Comparison of ENCODE assay signal across 8 cellular contexts in the genomic region with DNA sequence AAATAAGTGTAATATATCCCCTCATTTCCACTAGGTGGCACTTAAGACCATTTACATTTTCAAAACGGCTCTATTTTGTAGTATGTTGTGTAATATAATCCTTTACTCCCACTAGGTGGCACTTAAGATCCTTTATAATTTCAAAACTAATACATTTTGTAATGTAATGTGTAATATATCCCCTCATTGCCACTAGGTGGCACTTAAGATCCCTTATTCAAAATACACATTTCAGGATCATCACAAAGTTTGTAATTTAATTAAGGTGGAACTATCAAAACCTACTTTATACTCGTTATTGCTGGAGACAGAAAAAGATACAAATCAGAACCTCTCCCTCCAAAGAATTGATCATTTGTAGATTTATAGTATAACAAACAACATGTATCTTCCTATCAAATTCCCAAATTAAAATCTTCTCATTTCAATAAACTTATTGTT.
A peak's percentile ranks its signal among the peaks of the same experiment; 100 is the strongest.
DNase-seq lines count a peak whose midpoint lies in the region; ATAC-seq and TF ChIP-seq lines count a peak whose summit lies in the region.

No MANE protein-coding gene starts in this region.

- BruUV-seq in PC-9 (replicated peaks; lab: Mats Ljungman, UMichigan), result no TSS peak

- no peak overlapping the region for H3K4me3 Mint-ChIP-seq in memory B cell

- no peaks in the 10 kb centered on the region for H3K79me2 ChIP-seq in MM.1S (ENCODE audit: low read length)
- no peaks in the 10 kb centered on the region for H3K79me2 ChIP-seq in PC-9 (ENCODE audit: low read depth)

- H2AFZ ChIP-seq in MM.1S (ENCODE audit: low read length), result no peak overlapping the region
- H2AFZ ChIP-seq in PC-9, result no peak overlapping the region

- ATAC-seq in Right ventricle myocardium inferior (peak; percentile 82), memory B cell (ENCODE audit: low read depth) (peak; percentile 98)

- H3K4me3 ChIP-seq in MM.1S (ENCODE audit: low read length) (no peak overlapping the region), PC-9 (no peak overlapping the region)

- H4K20me1 ChIP-seq in MM.1S (ENCODE audit: insufficient read depth, low read length) (no peaks in the 10 kb centered on the region), PC-9 (ENCODE audit: insufficient read depth) (no peaks in the 10 kb centered on the region)

- intact Hi-C loops in Right ventricle myocardium inferior (cut with DNase I), result loop anchor here (2.0 to 5.0 kb wide), 2 partner anchors 238 to 391 kb away; no protein-coding TSS in a partner anchor
- intact Hi-C loops in cardiac septum (cut with DNase I), result loop anchor here (2.0 to 5.0 kb wide), 3 partner anchors 151 to 391 kb away; no protein-coding TSS in a partner anchor
- intact Hi-C loops in PC-9 (cut with micrococcal nuclease; ENCODE audit: unreplicated experiment), result loop anchor here (1.0 to 10.0 kb wide), 7 partner anchors 189 to 1341 kb away; partner anchors contain the start of gene MSL3

- DNase-seq in Right ventricle myocardium inferior (ENCODE audit: missing footprints) (no peak), cardiac septum (ENCODE audit: low spot score) (no peak), HEK293T (ENCODE audit: extremely low spot score) (peak; percentile 35), MM.1S (peak; percentile 87), PC-9 (peak in 1 of 2 experiments; percentile 76), dermis microvascular lymphatic vessel endothelial cell (ENCODE audit: low read depth in 2 of 2) (peak; percentile 57 to 74), memory B cell (ENCODE audit: low spot score in 2 of 2) (peak in 1 of 2 donors; percentile 40), activated gamma-delta T cell (lab: John Stamatoyannopoulos, UW) (no peak)

- POLR2A ChIA-PET in HEK293T (lab: Yijun Ruan, JAX), result no interaction called here
- POLR2A ChIA-PET in PC-9 (lab: Charles Lee; ENCODE audit: unreplicated experiment), result no interaction called here

- no peaks in the 10 kb centered on the region for H3K36me3 ChIP-seq in MM.1S (replicated peaks; ENCODE audit: insufficient read depth, low read length)
- H3K36me3 ChIP-seq in PC-9 (ENCODE audit: low read depth), result no peaks in the 10 kb centered on the region

- no peak overlapping the region for H3K9ac ChIP-seq in MM.1S (ENCODE audit: low read length)

- H3K36me3 Mint-ChIP-seq in memory B cell, result no peaks in the 10 kb centered on the region

- H3K4me2 ChIP-seq in MM.1S (ENCODE audit: low read depth, low read length), result no peak overlapping the region
- H3K4me2 ChIP-seq in PC-9, result no peak overlapping the region

- H3K27ac ChIP-seq in MM.1S (ENCODE audit: low read length), result no peak overlapping the region
- no peak overlapping the region for H3K27ac ChIP-seq in PC-9

- H3K27me3 ChIP-seq in MM.1S (replicated peaks; ENCODE audit: insufficient read depth, low read length) (no peaks in the 10 kb centered on the region), PC-9 (ENCODE audit: insufficient read depth, low read depth) (no peaks in the 10 kb centered on the region)

- H3K27me3 Mint-ChIP-seq in memory B cell, result peaks cover 1% of the 10 kb centered on the region

- no peak overlapping the region for H3K27ac Mint-ChIP-seq in memory B cell

- H3K4me1 ChIP-seq in MM.1S (ENCODE audit: low read length) (no peaks in the 10 kb centered on the region; the same call in 1 of the 2 replicates), PC-9 (replicated peaks; ENCODE audit: insufficient read depth) (no peaks in the 10 kb centered on the region)

- no peaks in the 10 kb centered on the region for H3K9me3 ChIP-seq in MM.1S (replicated peaks; ENCODE audit: insufficient read depth, low read length)
- no peaks in the 10 kb centered on the region for H3K9me3 ChIP-seq in PC-9 (ENCODE audit: insufficient read depth, low read depth)

- H3K9me2 ChIP-seq in MM.1S (replicated peaks; ENCODE audit: insufficient read depth, low read length) (no peaks in the 10 kb centered on the region), PC-9 (ENCODE audit: insufficient read depth) (no peaks in the 10 kb centered on the region)

- peaks cover 4% of the 10 kb centered on the region for H3K4me1 Mint-ChIP-seq in memory B cell

- TF ChIP-seq CTCF in MM.1S (IDR thresholded peaks at IDR 0.05; ENCODE audit: low read length) (peak; percentile 78), PC-9 (conservative IDR thresholded peaks at IDR 0.05) (peak; percentile 88)

- H3K9me3 Mint-ChIP-seq in memory B cell, result no peaks in the 10 kb centered on the region

- H3F3A ChIP-seq in MM.1S (ENCODE audit: insufficient read depth, low read length) (no peaks in the 10 kb centered on the region), PC-9 (ENCODE audit: insufficient read depth, low read depth) (no peaks in the 10 kb centered on the region)

- CTCF ChIA-PET in HEK293T (lab: Yijun Ruan, JAX), result no interaction called here
- CTCF ChIA-PET in PC-9 (lab: Charles Lee), result no interaction called here

TF ChIP-seq in HEK293T, 16 proteins besides CTCF, POLR2A, EP300 and RAD21:
- TF ChIP-seq NFRKB (IDR thresholded peaks at IDR 0.05) (no peak), ARNT (IDR thresholded peaks at IDR 0.05) (no peak), FOXA1 (IDR thresholded peaks at IDR 0.05) (no peak), HDGF (IDR thresholded peaks at IDR 0.05; ENCODE audit: borderline replicate concordance) (no peak), SUZ12 (IDR thresholded peaks at IDR 0.05) (no peak), SP1 (IDR thresholded peaks at IDR 0.05) (no peak), ZNF384 (IDR thresholded peaks at IDR 0.05) (no peak), ELF4 (IDR thresholded peaks at IDR 0.05) (no peak), BHLHE40 (IDR thresholded peaks at IDR 0.05; ENCODE audit: borderline replicate concordance) (no peak), L3MBTL2 (conservative IDR thresholded peaks at IDR 0.05) (no peak), CTBP1 (IDR thresholded peaks at IDR 0.05; ENCODE audit: borderline replicate concordance) (no peak), TARDBP (IDR thresholded peaks at IDR 0.05) (no peak), LEF1 (IDR thresholded peaks at IDR 0.05; ENCODE audit: borderline replicate concordance) (no peak), FOXK2 (IDR thresholded peaks at IDR 0.05) (no peak)
- TF ChIP-seq, protein P1, sequence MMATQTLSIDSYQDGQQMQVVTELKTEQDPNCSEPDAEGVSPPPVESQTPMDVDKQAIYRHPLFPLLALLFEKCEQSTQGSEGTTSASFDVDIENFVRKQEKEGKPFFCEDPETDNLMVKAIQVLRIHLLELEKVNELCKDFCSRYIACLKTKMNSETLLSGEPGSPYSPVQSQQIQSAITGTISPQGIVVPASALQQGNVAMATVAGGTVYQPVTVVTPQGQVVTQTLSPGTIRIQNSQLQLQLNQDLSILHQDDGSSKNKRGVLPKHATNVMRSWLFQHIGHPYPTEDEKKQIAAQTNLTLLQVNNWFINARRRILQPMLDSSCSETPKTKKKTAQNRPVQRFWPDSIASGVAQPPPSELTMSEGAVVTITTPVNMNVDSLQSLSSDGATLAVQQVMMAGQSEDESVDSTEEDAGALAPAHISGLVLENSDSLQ (IDR thresholded peaks at IDR 0.05), result no peak

Comparison
In these comparisons a context has a peak if more than half of its experiments do, and no peak if none do; other contexts are left out.
1. DNase-seq: peak in HEK293T (single experiment), MM.1S (single experiment) and dermis microvascular lymphatic vessel endothelial cell (2 of 2); none in Right ventricle myocardium inferior (single experiment), cardiac septum (single experiment) and activated gamma-delta T cell (single experiment).